ENCODE assay signal across 11 cellular contexts in the genomic region with DNA sequence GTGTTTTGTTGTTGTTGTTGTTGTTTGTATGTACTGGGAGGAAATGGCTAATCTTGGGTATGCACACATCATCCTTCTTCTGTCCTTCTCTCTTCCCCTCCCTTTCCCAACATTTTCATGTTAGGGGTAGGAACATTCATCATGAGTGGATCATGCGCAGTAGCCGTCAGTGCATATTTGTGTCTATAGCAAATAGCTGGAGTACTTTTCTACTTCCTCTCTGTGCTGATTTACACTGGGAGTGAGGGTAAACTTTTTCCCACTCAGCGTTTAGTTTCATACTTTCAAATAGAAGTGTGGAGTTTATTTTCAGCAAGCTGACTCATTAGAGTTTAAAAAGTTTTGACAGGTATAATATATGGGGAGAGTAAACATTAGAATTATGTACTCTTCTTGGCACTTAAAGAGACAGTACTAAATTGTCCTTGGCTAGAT.
DNase-seq lines count a peak whose midpoint lies in the region; TF ChIP-seq lines count a peak whose summit lies in the region.
"Had no signal": no experiment of that assay in that cellular context is flagged by ENCODE, and none has a peak within 500 bp of the region (broad histone marks: within the 10 kb centered on the region; RNA-seq: fewer than 3 reads in every experiment).

No MANE protein-coding gene starts in this region.

- intact Hi-C loops in uterus (cut with DNase I; ENCODE audit: low total_unique reads) = no loop called here

- H3K9me3 ChIP-seq in fibroblast of lung (ENCODE audit: control insufficient read depth, insufficient read depth, low read depth, low read length) (no peaks in the 10 kb centered on the region), muscle layer of duodenum (ENCODE audit: control insufficient read depth in 1 of 2, low read length in 2 of 2) (no peaks in the 10 kb centered on the region), uterus (no peaks in the 10 kb centered on the region)
- H3K9me3 ChIP-seq in effector memory CD4-positive, alpha-beta T cell (ENCODE audit: control insufficient read depth, low read length) = no peaks in the 10 kb centered on the region

- peak overlapping the region; percentile 85 for H3K9ac ChIP-seq in fibroblast of lung (ENCODE audit: insufficient read depth, low read length)

- no peaks in the 10 kb centered on the region for H4K20me1 ChIP-seq in fibroblast of lung (ENCODE audit: control insufficient read depth, extremely low read depth, insufficient read depth, low read length)

- H3K27me3 ChIP-seq in fibroblast of lung (ENCODE audit: control insufficient read depth, insufficient read depth, low read length) = no peaks in the 10 kb centered on the region
- H3K27me3 ChIP-seq in muscle layer of duodenum (ENCODE audit: low read depth, low read length) = no peaks in the 10 kb centered on the region
- no peaks in the 10 kb centered on the region for H3K27me3 ChIP-seq in uterus
- H3K27me3 ChIP-seq in effector memory CD4-positive, alpha-beta T cell (replicated peaks; ENCODE audit: control insufficient read depth, insufficient read depth, low read length, poor library complexity, severe bottlenecking) = no peaks in the 10 kb centered on the region

- H3K4me3 ChIP-seq in fibroblast of lung (replicated peaks in 1 of 4; ENCODE audit: control extremely low read depth in 1 of 4, insufficient read depth in 1 of 4, low read depth in 3 of 4, low read length in 4 of 4) = peak overlapping the region; percentile 66 to 88 (median 76)
- H3K4me3 ChIP-seq in muscle layer of duodenum (ENCODE audit: low read depth in 1 of 2, low read length in 2 of 2) = peak overlapping the region; percentile 23 to 80
- peak overlapping the region; percentile 25 to 84 for H3K4me3 ChIP-seq in uterus
- H3K4me3 ChIP-seq in effector memory CD4-positive, alpha-beta T cell (ENCODE audit: insufficient read depth, low read depth, low read length, poor library complexity, severe bottlenecking) = no peak overlapping the region
- H3K4me3 ChIP-seq: GM12878 had no signal

- no peak overlapping the region for H2AFZ ChIP-seq in fibroblast of lung (ENCODE audit: low read length)

- H3K4me2 ChIP-seq in fibroblast of lung (ENCODE audit: extremely low read depth, insufficient read depth, low read length) = peak overlapping the region; percentile 73

- H3K4me1 ChIP-seq in fibroblast of lung (ENCODE audit: control insufficient read depth, extremely low read depth, insufficient read depth, low read length) = peaks cover 11% of the 10 kb centered on the region
- H3K4me1 ChIP-seq in muscle layer of duodenum (ENCODE audit: control insufficient read depth in 1 of 2, insufficient read depth in 2 of 2, low read length in 2 of 2) = peaks cover 0 to 8% of the 10 kb centered on the region in 2 donors
- H3K4me1 ChIP-seq in uterus = no peaks in the 10 kb centered on the region
- H3K4me1 ChIP-seq in effector memory CD4-positive, alpha-beta T cell (ENCODE audit: control insufficient read depth, insufficient read depth, low read length, poor library complexity, severe bottlenecking) = no peaks in the 10 kb centered on the region

- TF ChIP-seq CTCF in fibroblast of lung (conservative IDR thresholded peaks at IDR 0.05 in 1 of 2, IDR thresholded peaks at IDR 0.05 in 1 of 2; ENCODE audit: low read depth in 1 of 2, low read length in 2 of 2) (no peak), uterus (IDR thresholded peaks at IDR 0.05) (no peak)

- H3K27ac ChIP-seq in fibroblast of lung (ENCODE audit: insufficient read depth, low read length) (peak overlapping the region; percentile 86), muscle layer of duodenum (ENCODE audit: low read length) (peak overlapping the region; percentile 75), uterus (peak overlapping the region; percentile 84 to 86)
- no peak overlapping the region for H3K27ac ChIP-seq in effector memory CD4-positive, alpha-beta T cell (ENCODE audit: insufficient read depth, low read length, poor library complexity, severe bottlenecking)

- peak; percentile 10 for DNase-seq in NCI-H510A treated with DMSO at 0.1 percent for 48 hours (lab: John Stamatoyannopoulos, UW)
- DNase-seq in NCI-H510A (lab: John Stamatoyannopoulos, UW) = no peak
- peak; percentile 51 to 90 for DNase-seq in fibroblast of lung (ENCODE audit: low read depth in 2 of 2)
- DNase-seq in uterus = peak in 1 of 2 donors; percentile 24
- DNase-seq in effector memory CD4-positive, alpha-beta T cell = no peak
- DNase-seq in activated CD4-positive, CD25-positive, alpha-beta regulatory T cell treated with anti-CD3 and anti-CD28 coated beads, Interleukin-2, amount 50 U/mL, for 72 hours = no peak
- DNase-seq in activated effector memory CD4-positive, alpha-beta T cell treated with Interleukin-2 at 50 U/mL for 16 hours = no peak
- DNase-seq: central memory CD4-positive, alpha-beta T cell; NCI-H1694 had no signal

- H3K36me3 ChIP-seq in fibroblast of lung (ENCODE audit: control insufficient read depth, insufficient read depth, low read length) (no peaks in the 10 kb centered on the region), muscle layer of duodenum (ENCODE audit: control insufficient read depth in 1 of 2, insufficient read depth in 2 of 2, low read length in 2 of 2) (no peaks in the 10 kb centered on the region), uterus (no peaks in the 10 kb centered on the region)
- no peaks in the 10 kb centered on the region for H3K36me3 ChIP-seq in effector memory CD4-positive, alpha-beta T cell (ENCODE audit: control insufficient read depth, insufficient read depth, low read length)

- H3K79me2 ChIP-seq in fibroblast of lung (ENCODE audit: control insufficient read depth, insufficient read depth, low read length) = peaks cover 42% of the 10 kb centered on the region

- TF ChIP-seq POLR2A in uterus (IDR thresholded peaks at IDR 0.05) = no peak

Comparison
In these comparisons a context has a peak if more than half of its experiments do, and no peak if none do; other contexts are left out.
1. DNase-seq: peak in NCI-H510A treated with DMSO at 0.1 percent for 48 hours (single experiment) and fibroblast of lung (2 of 2); none in NCI-H510A (single experiment), effector memory CD4-positive, alpha-beta T cell (0 of 3), activated CD4-positive, CD25-positive, alpha-beta regulatory T cell treated with anti-CD3 and anti-CD28 coated beads, Interleukin-2, amount 50 U/mL, for 72 hours (single experiment) and activated effector memory CD4-positive, alpha-beta T cell treated with Interleukin-2 at 50 U/mL for 16 hours (single experiment).